8 cellular contexts compared by ENCODE assay signal in the genomic region with DNA sequence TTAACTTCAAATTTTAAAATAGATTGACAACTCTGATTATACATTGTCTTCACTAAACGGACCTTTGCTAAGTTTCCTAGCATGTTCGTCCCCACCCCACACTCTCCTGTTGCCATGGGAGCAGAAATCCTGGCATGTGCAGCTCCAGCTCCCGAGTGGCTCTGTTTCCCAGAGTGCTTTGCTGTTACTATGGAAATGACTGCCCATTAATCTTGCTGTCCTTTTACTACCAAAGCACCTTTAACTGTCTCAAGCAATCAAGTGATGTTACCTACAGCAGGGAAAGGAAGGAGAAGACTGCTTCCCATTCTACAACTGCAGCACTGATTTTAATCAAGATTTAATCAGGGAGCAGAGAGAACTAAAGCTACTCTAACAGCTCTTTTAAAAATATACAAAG.
A peak's percentile ranks its signal among the peaks of the same experiment; 100 is the strongest.
DNase-seq lines count a peak whose midpoint lies in the region; ATAC-seq, FAIRE-seq and TF ChIP-seq lines count a peak whose summit lies in the region.

No MANE protein-coding gene starts in this region.

- FAIRE-seq in endothelial cell of umbilical vein (lab: Jason Lieb, UNC) = no peak
- no peak for FAIRE-seq in pancreas (lab: Jason Lieb, UNC)

- H3K4me3 ChIP-seq in endothelial cell of umbilical vein (replicated peaks in 1 of 3; ENCODE audit: insufficient read depth in 1 of 3, low read depth in 1 of 3, low read length in 3 of 3) (no peak overlapping the region), pancreas (peak overlapping the region in 1 of 4 donors; percentile 11)

- no peaks in the 10 kb centered on the region for H3K9me1 ChIP-seq in endothelial cell of umbilical vein (replicated peaks; ENCODE audit: control insufficient read depth, extremely low read depth, insufficient read depth, low read length)

- peaks cover 13% of the 10 kb centered on the region for H3K27me3 Mint-ChIP-seq in activated T-cell treated with anti-CD3 and anti-CD28 coated beads, Interleukin-2, amount 50 U/mL, for 72 hours (ENCODE audit: low read depth)

- H3K27me3 ChIP-seq in endothelial cell of umbilical vein (ENCODE audit: control insufficient read depth in 2 of 2, insufficient read depth in 2 of 2, low read length in 2 of 2) (peaks cover 0 to 5% of the 10 kb centered on the region in 2 experiments), pancreas (no peaks in the 10 kb centered on the region)

- H3K36me3 Mint-ChIP-seq in activated T-cell treated with anti-CD3 and anti-CD28 coated beads, Interleukin-2, amount 50 U/mL, for 72 hours (ENCODE audit: insufficient read depth in 2 of 2) = peaks cover 0 to 1% of the 10 kb centered on the region in 2 donors

- ATAC-seq in activated T-cell treated with anti-CD3 and anti-CD28 coated beads, Interleukin-2, amount 50 U/mL, for 72 hours (replicated peaks in 1 of 2) = no peak
- peak; percentile 58 to 97 (median 92) for ATAC-seq in pancreas

- H4K20me1 ChIP-seq in endothelial cell of umbilical vein (replicated peaks; ENCODE audit: control insufficient read depth, extremely low read depth, insufficient read depth, low read length) = no peaks in the 10 kb centered on the region

- no peaks in the 10 kb centered on the region for H3K4me1 ChIP-seq in endothelial cell of umbilical vein (ENCODE audit: control insufficient read depth, extremely low read depth, insufficient read depth, low read length)
- peaks cover 0 to 3% (median 0%) of the 10 kb centered on the region in 3 donors for H3K4me1 ChIP-seq in pancreas

- peak overlapping the region; percentile 14 to 30 for H3K4me3 Mint-ChIP-seq in activated T-cell treated with anti-CD3 and anti-CD28 coated beads, Interleukin-2, amount 50 U/mL, for 72 hours

- peaks cover 9% of the 10 kb centered on the region for H3K4me1 Mint-ChIP-seq in activated T-cell treated with anti-CD3 and anti-CD28 coated beads, Interleukin-2, amount 50 U/mL, for 72 hours (ENCODE audit: low read depth)

- dilution Hi-C loops in endothelial cell of umbilical vein (cut with MboI; ENCODE audit: extremely low pct_ligation_motif_present, low sequenced_read_pairs) = no loop called here

- no peak for TF ChIP-seq CTCF in endothelial cell of umbilical vein (IDR thresholded peaks at IDR 0.05; ENCODE audit: extremely low read depth in 1 of 2, insufficient read depth in 1 of 2, low read depth in 1 of 2, low read length in 2 of 2)
- TF ChIP-seq CTCF in pancreas (IDR thresholded peaks at IDR 0.05) = no peak

- BruUV-seq in endothelial cell of umbilical vein (replicated peaks; lab: Mats Ljungman, UMichigan) = no TSS peak

- CTCF ChIA-PET in endothelial cell of umbilical vein (lab: Charles Lee) = interaction anchor here (0.9 to 1.4 kb wide), 3 partner anchors 10 to 50 kb away, joined by 3 to 5 read pairs (median 4); no protein-coding TSS in a partner anchor

- no peak overlapping the region for H3K9ac ChIP-seq in endothelial cell of umbilical vein (replicated peaks; ENCODE audit: extremely low read depth, insufficient read depth, low read length)

- peaks cover 0 to under 1% of the 10 kb centered on the region in 2 donors for H3K9me3 Mint-ChIP-seq in activated T-cell treated with anti-CD3 and anti-CD28 coated beads, Interleukin-2, amount 50 U/mL, for 72 hours

- intact Hi-C loops in endothelial cell of umbilical vein (cut with micrococcal nuclease) (no loop called here), pancreas (cut with DNase I) (no loop called here)

- no peak for DNase-seq in activated T-cell treated with anti-CD3 and anti-CD28 coated beads, Interleukin-2, amount 50 U/mL, for 72 hours
- DNase-seq in activated T-cell treated with anti-CD3 and anti-CD28 coated beads for 4 hours (no peak), NCI-H748 treated with DMSO at 0.1 percent for 48 hours (lab: John Stamatoyannopoulos, UW) (peak; percentile 92), endothelial cell of umbilical vein (ENCODE audit: low read depth, low spot score) (peak; percentile 22), pancreas (peak in 4 of 6 donors; percentile 42 to 62 (median 46)), Kasumi-1 (lab: John Stamatoyannopoulos, UW) (no peak), GDM1 (lab: John Stamatoyannopoulos, UW) (no peak), T-helper 9 cell (no peak)

- H3K4me2 ChIP-seq in endothelial cell of umbilical vein (ENCODE audit: insufficient read depth, low read length) = peak overlapping the region; percentile 31

- H3K9me3 ChIP-seq in endothelial cell of umbilical vein (replicated peaks; ENCODE audit: control insufficient read depth, insufficient read depth, low read length) = no peaks in the 10 kb centered on the region
- H3K9me3 ChIP-seq in pancreas = no peaks in the 10 kb centered on the region

- no peak for TF ChIP-seq POLR2A in endothelial cell of umbilical vein (IDR thresholded peaks at IDR 0.05; ENCODE audit: low read depth, low read length)

- POLR2A ChIA-PET in endothelial cell of umbilical vein (lab: Charles Lee) = no interaction called here

- H3K27ac ChIP-seq in endothelial cell of umbilical vein (ENCODE audit: insufficient read depth, low read depth, low read length) (no peak overlapping the region), pancreas (no peak overlapping the region)

- H3K79me2 ChIP-seq in endothelial cell of umbilical vein (ENCODE audit: control insufficient read depth, insufficient read depth, low read length) = no peaks in the 10 kb centered on the region

- no peak overlapping the region for H2AFZ ChIP-seq in endothelial cell of umbilical vein (ENCODE audit: low read depth, low read length)

- no peaks in the 10 kb centered on the region for H3K36me3 ChIP-seq in endothelial cell of umbilical vein (ENCODE audit: control insufficient read depth in 2 of 2, extremely low read depth in 1 of 2, insufficient read depth in 2 of 2, low read length in 2 of 2)
- no peaks in the 10 kb centered on the region for H3K36me3 ChIP-seq in pancreas

- 0% methylated on average over 3 of the region's 3 CpGs for WGBS in pancreas, 2 donors

- no peak overlapping the region for H3K27ac Mint-ChIP-seq in activated T-cell treated with anti-CD3 and anti-CD28 coated beads, Interleukin-2, amount 50 U/mL, for 72 hours

TF ChIP-seq in endothelial cell of umbilical vein, 7 proteins besides CTCF, POLR2A, EP300 and RAD21:
- no peak for TF ChIP-seq MAX (IDR thresholded peaks at IDR 0.05; ENCODE audit: insufficient read depth, insufficient read length)
- TF ChIP-seq POLR2AphosphoS5 (IDR thresholded peaks at IDR 0.05; ENCODE audit: insufficient read depth, low read depth, low read length) = no peak
- TF ChIP-seq JUN (IDR thresholded peaks at IDR 0.05; ENCODE audit: borderline replicate concordance, insufficient read depth, insufficient read length, low read depth) = no peak
- TF ChIP-seq MYC (IDR thresholded peaks at IDR 0.05; ENCODE audit: low read depth, low read length) = no peak
- no peak for TF ChIP-seq EZH2 (IDR thresholded peaks at IDR 0.05; ENCODE audit: borderline replicate concordance, low read depth, low read length, severe bottlenecking)
- no peak for TF ChIP-seq GATA2 (IDR thresholded peaks at IDR 0.05; ENCODE audit: insufficient read depth, insufficient read length, low read depth, low read length)
- no peak for TF ChIP-seq FOS (IDR thresholded peaks at IDR 0.05; ENCODE audit: borderline replicate concordance, insufficient read depth, low read length)

Comparison
In these comparisons a context has a peak if more than half of its experiments do, and no peak if none do; other contexts are left out.
1. ATAC-seq: peak in pancreas (4 of 4); none in activated T-cell treated with anti-CD3 and anti-CD28 coated beads, Interleukin-2, amount 50 U/mL, for 72 hours (0 of 2).
2. DNase-seq: peak in NCI-H748 treated with DMSO at 0.1 percent for 48 hours (single experiment), endothelial cell of umbilical vein (single experiment) and pancreas (4 of 6); none in activated T-cell treated with anti-CD3 and anti-CD28 coated beads, Interleukin-2, amount 50 U/mL, for 72 hours (0 of 2), activated T-cell treated with anti-CD3 and anti-CD28 coated beads for 4 hours (single experiment), Kasumi-1 (0 of 2), GDM1 (single experiment) and T-helper 9 cell (single experiment).